8 cellular contexts compared by ENCODE assay signal in genomic region chr4:19224820-19225219, GRCh38.
DNase-seq lines count a peak whose midpoint lies in the region; ATAC-seq, FAIRE-seq and TF ChIP-seq lines count a peak whose summit lies in the region.

No MANE protein-coding gene starts in this region.

- no peak overlapping the region for H3K9ac ChIP-seq in parathyroid adenoma

- H3K36me3 Mint-ChIP-seq in CD14-positive monocyte = no peaks in the 10 kb centered on the region
- H3K36me3 Mint-ChIP-seq in CD8-positive, alpha-beta T cell = no peaks in the 10 kb centered on the region

- POLR2A ChIA-PET in CD8-positive, alpha-beta T cell (lab: Charles Lee) = no interaction called here

- H3K4me3 Mint-ChIP-seq in CD14-positive monocyte = no peak overlapping the region
- no peak overlapping the region for H3K4me3 Mint-ChIP-seq in CD8-positive, alpha-beta T cell

- CTCF ChIA-PET in CD8-positive, alpha-beta T cell (lab: Charles Lee) = no interaction called here

- no peaks in the 10 kb centered on the region for H3K9me3 Mint-ChIP-seq in CD14-positive monocyte
- H3K9me3 Mint-ChIP-seq in CD8-positive, alpha-beta T cell = peaks cover 4% of the 10 kb centered on the region

- no peaks in the 10 kb centered on the region for H3K4me1 ChIP-seq in parathyroid adenoma
- no peaks in the 10 kb centered on the region for H3K4me1 ChIP-seq in CD8-positive, alpha-beta T cell (ENCODE audit: insufficient read depth, low read length)

- no peak overlapping the region for H3K4me3 ChIP-seq in parathyroid adenoma (ENCODE audit: low read depth, low read length)
- no peak overlapping the region for H3K4me3 ChIP-seq in CD8-positive, alpha-beta T cell (ENCODE audit: low read depth, low read length)

- no peak for ATAC-seq in CD8-positive, alpha-beta T cell

- H3K79me2 ChIP-seq in parathyroid adenoma = no peaks in the 10 kb centered on the region

- peak overlapping the region; percentile 28 for H3K4me2 ChIP-seq in parathyroid adenoma (ENCODE audit: low read length)

- no peak overlapping the region for H2AFZ ChIP-seq in parathyroid adenoma

- peaks cover 0 to 3% (median 1%) of the 10 kb centered on the region in 3 donors for H3K27me3 Mint-ChIP-seq in CD14-positive monocyte (ENCODE audit: low read depth in 3 of 3)
- no peaks in the 10 kb centered on the region for H3K27me3 Mint-ChIP-seq in CD8-positive, alpha-beta T cell (ENCODE audit: low read depth)

- TF ChIP-seq CTCF in GM20000 (IDR thresholded peaks at IDR 0.05; ENCODE audit: extremely low read depth, missing control alignments) (no peak), parathyroid adenoma (IDR thresholded peaks at IDR 0.05) (no peak), CD14-positive monocyte (IDR thresholded peaks at IDR 0.05) (no peak)
- no peak for TF ChIP-seq CTCF in CD8-positive, alpha-beta T cell (IDR thresholded peaks at IDR 0.05)

- H3K27ac ChIP-seq in parathyroid adenoma = no peak overlapping the region
- no peak overlapping the region for H3K27ac ChIP-seq in CD8-positive, alpha-beta T cell (ENCODE audit: low read depth, low read length)

- DNase-seq in GM20000 (ENCODE audit: low spot score) (peak; percentile 3), NCI-H2227 (lab: John Stamatoyannopoulos, UW; ENCODE audit: unreplicated experiment) (peak; percentile 12), CD14-positive monocyte (ENCODE audit: low spot score) (no peak), activated gamma-delta T cell (lab: John Stamatoyannopoulos, UW) (no peak)
- DNase-seq in stimulated activated CD4-positive, alpha-beta T cell treated with anti-CD3 and anti-CD28 coated beads, Interleukin-2, amount 100 ng/mL, for 24 hours = no peak
- DNase-seq in CD8-positive, alpha-beta T cell = no peak

- no peak overlapping the region for H3K27ac Mint-ChIP-seq in CD14-positive monocyte
- no peak overlapping the region for H3K27ac Mint-ChIP-seq in CD8-positive, alpha-beta T cell

- H3K36me3 ChIP-seq in parathyroid adenoma (ENCODE audit: control insufficient read depth, insufficient read depth, low read length) = no peaks in the 10 kb centered on the region
- no peaks in the 10 kb centered on the region for H3K36me3 ChIP-seq in CD8-positive, alpha-beta T cell (ENCODE audit: insufficient read depth, low read length)

- H3K4me1 Mint-ChIP-seq in CD14-positive monocyte = no peaks in the 10 kb centered on the region
- H3K4me1 Mint-ChIP-seq in CD8-positive, alpha-beta T cell (ENCODE audit: low read depth) = no peaks in the 10 kb centered on the region

- no peaks in the 10 kb centered on the region for H3K9me3 ChIP-seq in parathyroid adenoma (ENCODE audit: control insufficient read depth, low read length)
- H3K9me3 ChIP-seq in CD8-positive, alpha-beta T cell (ENCODE audit: low read length) = no peaks in the 10 kb centered on the region

- intact Hi-C loops in CD14-positive monocyte (cut with micrococcal nuclease) = no loop called here
- intact Hi-C loops in CD8-positive, alpha-beta T cell (cut with DNase I, micrococcal nuclease) = no loop called here

- no peaks in the 10 kb centered on the region for H3K27me3 ChIP-seq in parathyroid adenoma (ENCODE audit: control insufficient read depth, insufficient read depth, low read length)
- no peaks in the 10 kb centered on the region for H3K27me3 ChIP-seq in CD8-positive, alpha-beta T cell (ENCODE audit: insufficient read depth, low read length)

- FAIRE-seq in colon (lab: Jason Lieb, UNC) = peak; percentile 38

Comparison
In these comparisons a context has a peak if more than half of its experiments do, and no peak if none do; other contexts are left out.
1. DNase-seq: peak in GM20000 (single experiment) and NCI-H2227 (single experiment); none in stimulated activated CD4-positive, alpha-beta T cell treated with anti-CD3 and anti-CD28 coated beads, Interleukin-2, amount 100 ng/mL, for 24 hours (0 of 2), CD14-positive monocyte (single experiment), activated gamma-delta T cell (single experiment) and CD8-positive, alpha-beta T cell (0 of 7).